22 cellular contexts compared by ENCODE assay signal in the genomic region with DNA sequence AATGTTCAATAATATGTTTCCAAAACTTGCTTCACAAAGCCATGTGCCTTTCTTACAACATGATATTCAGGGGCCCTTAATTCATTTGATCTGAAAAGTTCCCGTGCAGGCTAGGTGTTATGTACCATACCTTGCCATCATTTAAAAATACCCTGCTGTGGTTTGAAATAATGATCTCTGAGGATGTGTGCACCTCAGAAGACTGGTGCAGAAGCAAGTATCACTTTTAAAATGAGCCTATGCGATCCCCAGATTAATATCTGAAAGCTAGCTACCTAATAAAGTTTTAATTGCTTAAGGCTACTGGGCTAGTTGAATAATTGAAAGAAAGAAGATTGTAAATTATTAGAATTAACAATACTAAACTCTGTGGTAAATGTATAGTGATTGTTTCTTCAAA.
"Had no signal": no experiment of that assay in that cellular context is flagged by ENCODE, and none has a peak within 500 bp of the region (broad histone marks: within the 10 kb centered on the region; RNA-seq: fewer than 3 reads in every experiment).

No MANE protein-coding gene starts in this region.

- H3K36me3 ChIP-seq: gastrocnemius medialis, heart right ventricle, neutrophil, right atrium auricular region, stomach, thyroid gland, uterus had no signal

- DNase-seq: activated CD4-positive, alpha-beta T cell treated with anti-CD3 and anti-CD28 coated beads, Interleukin-2, amount 50 U/mL, for 48 hours; activated CD8-positive, alpha-beta memory T cell treated with anti-CD3 and anti-CD28 coated beads, Interleukin-2, amount 10 ng/mL, durations not matched to agents 7 days and 5 days; activated effector memory CD4-positive, alpha-beta T cell treated with anti-CD3 and anti-CD28 coated beads, Interleukin-2, amount 50 U/mL, for 16 hours; activated T-cell treated with anti-CD3 and anti-CD28 coated beads, Interleukin-2, amount 50 U/mL, for 4 hours; amygdala; cerebellar nuclear complex; effector memory CD8-positive, alpha-beta T cell; gastrocnemius medialis; heart right ventricle; mammary epithelial cell; mucosa of descending colon; naive thymus-derived CD8-positive, alpha-beta T cell; posterior cingulate gyrus; stimulated activated CD4-positive, alpha-beta T cell treated with anti-CD3 and anti-CD28 coated beads, Interleukin-4, amount 100 ng/mL, for 4 hours; stomach; thyroid gland; uterus had no signal

- H3K4me3 ChIP-seq: gastrocnemius medialis, heart right ventricle, mucosa of descending colon, right atrium auricular region, skin epidermis, stomach, thyroid gland, uterus had no signal

- ATAC-seq: activated CD4-positive, CD25-positive, alpha-beta regulatory T cell treated with anti-CD3 and anti-CD28 coated beads, Interleukin-2, amount 50 U/mL, for 24 hours; activated CD8-positive, alpha-beta memory T cell treated with anti-CD3 and anti-CD28 coated beads, Interleukin-2, amount 10 ng/mL, durations not matched to agents 7 days and 5 days; activated T-cell treated with anti-CD3 and anti-CD28 coated beads, Interleukin-2, amount 50 U/mL, for 4 hours; effector memory CD8-positive, alpha-beta T cell; gastrocnemius medialis; heart right ventricle; mucosa of descending colon; naive thymus-derived CD8-positive, alpha-beta T cell had no signal

- H3K9me3 ChIP-seq: gastrocnemius medialis, heart right ventricle, mucosa of descending colon, neutrophil, right atrium auricular region, stomach, thyroid gland, uterus had no signal

- H3K4me1 ChIP-seq: gastrocnemius medialis, thyroid gland, uterus had no signal

- H3K27me3 ChIP-seq: gastrocnemius medialis, heart right ventricle, neutrophil, right atrium auricular region, stomach, thyroid gland, uterus had no signal

- H3K27ac ChIP-seq: epithelial cell of prostate, gastrocnemius medialis, heart right ventricle, neutrophil, skin epidermis, stomach, thyroid gland, uterus had no signal
